ENCODE assay signal across 14 cellular contexts in genomic region chr6:20998748-20999448, GRCh38.
A peak's percentile ranks its signal among the peaks of the same experiment; 100 is the strongest.
DNase-seq lines count a peak whose midpoint lies in the region; ATAC-seq, FAIRE-seq and TF ChIP-seq lines count a peak whose summit lies in the region.
"Had no signal": no experiment of that assay in that cellular context is flagged by ENCODE, and none has a peak within 500 bp of the region (broad histone marks: within the 10 kb centered on the region; RNA-seq: fewer than 3 reads in every experiment).

No MANE protein-coding gene starts in this region.

- no peak overlapping the region for H3K4me3 Mint-ChIP-seq in nephron

- H3K27ac Mint-ChIP-seq in nephron: peak overlapping the region in 2 of 3 experiments; percentile 16 to 63

- no peak overlapping the region for H3K4me3 ChIP-seq in GM12865 (ENCODE audit: low read depth, low read length)
- H3K4me3 ChIP-seq: K562, PC-9 had no signal

- ATAC-seq in GM21717 (IDR thresholded peaks at IDR 0.05; ENCODE audit: unreplicated experiment) (peak; percentile 35), HG03521 (IDR thresholded peaks at IDR 0.05; ENCODE audit: unreplicated experiment) (no peak)
- ATAC-seq: K562 had no signal

- peaks cover 12% of the 10 kb centered on the region for H3K9me3 Mint-ChIP-seq in nephron

- peaks cover 16% of the 10 kb centered on the region for H3K4me1 Mint-ChIP-seq in nephron

- peaks cover 32% of the 10 kb centered on the region for H3K36me3 Mint-ChIP-seq in nephron (ENCODE audit: low read depth)

- DNase-seq in GM12865 (ENCODE audit: low read depth): peak; percentile 16
- DNase-seq in NCI-H524 treated with DMSO at 0.1 percent for 48 hours (lab: John Stamatoyannopoulos, UW): peak; percentile 22
- no peak for DNase-seq in frontal cortex (ENCODE audit: low spot score in 2 of 2)
- no peak for DNase-seq in SKM-1 treated with dmso at 0.1 percent for 144 hours (lab: John Stamatoyannopoulos, UW; ENCODE audit: unreplicated experiment)
- DNase-seq: DMS 273 treated with DMSO at 0.1 percent for 48 hours, GDM1, NCI-H187, NCI-H446, PC-9 had no signal

- TF ChIP-seq CTCF in GM12865 (IDR thresholded peaks at IDR 0.05; ENCODE audit: insufficient read depth, low read depth, low read length, missing control alignments): no peak
- TF ChIP-seq CTCF in nephron (IDR thresholded peaks at IDR 0.05; ENCODE audit: unreplicated experiment in 3 of 3): no peak

- H3K27me3 Mint-ChIP-seq in nephron (ENCODE audit: low read depth): no peaks in the 10 kb centered on the region

- no peak for FAIRE-seq in frontal cortex (lab: Jason Lieb, UNC)
- FAIRE-seq: H1, K562 had no signal

Comparison
In these comparisons a context has a peak if more than half of its experiments do, and no peak if none do; other contexts are left out.
1. DNase-seq: peak in GM12865 (single experiment) and NCI-H524 treated with DMSO at 0.1 percent for 48 hours (single experiment); none in frontal cortex (0 of 2) and SKM-1 treated with dmso at 0.1 percent for 144 hours (single experiment).